13 cellular contexts compared by ENCODE assay signal in the genomic region with DNA sequence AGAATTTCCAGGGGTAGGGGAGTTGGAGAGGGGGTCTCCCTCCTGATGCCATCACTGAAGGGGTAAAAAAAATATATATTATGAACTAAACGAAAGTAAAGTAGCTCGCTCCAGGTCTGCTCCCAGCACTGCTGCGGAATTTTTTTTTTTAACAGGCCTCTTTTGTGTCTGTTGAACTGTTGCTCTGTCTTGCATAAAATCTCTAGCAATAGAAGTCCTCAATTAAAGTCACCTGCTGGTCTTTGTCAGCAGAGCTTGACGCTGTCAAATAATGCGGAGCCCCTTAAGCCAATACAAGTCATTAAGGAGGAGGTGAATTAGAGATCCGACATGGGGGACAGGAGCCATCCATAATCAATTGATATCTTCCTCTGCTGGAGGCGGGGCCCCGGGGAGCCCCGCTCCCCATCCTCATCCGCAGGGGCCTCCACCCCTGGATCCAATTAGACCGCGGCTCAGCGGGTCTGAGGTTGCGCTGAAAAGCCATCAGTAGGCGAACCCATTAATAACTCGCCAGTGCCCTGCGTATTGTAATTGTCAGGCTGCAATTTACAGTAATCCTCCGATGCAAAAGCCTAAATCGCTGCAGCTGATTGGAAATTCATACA.
"Had no signal": no experiment of that assay in that cellular context is flagged by ENCODE, and none has a peak within 500 bp of the region (broad histone marks: within the 10 kb centered on the region; RNA-seq: fewer than 3 reads in every experiment).

No MANE protein-coding gene starts in this region.

- H3K27ac ChIP-seq: cardiac muscle cell, pancreas had no signal

- H3K36me3 ChIP-seq: cardiac muscle cell, pancreas had no signal

- H3K9me3 Mint-ChIP-seq: stimulated activated memory B cell treated with anti-CD40 and anti-IgM and Interleukin-4, amounts not matched to agents 10 μg/mL and 1 μg/mL and 100 μg/mL, for 72 hours; T-helper 2 cell treated with Interferon-gamma antibody and Interleukin-4, amounts not matched to agents 5 μg/mL and 100 μg/mL, for 36 hours had no signal

- H3K27me3 ChIP-seq: pancreas had no signal

- H3K36me3 Mint-ChIP-seq: activated naive CD8-positive, alpha-beta T cell treated with anti-CD3 and anti-CD28 coated beads for 36 hours; naive B cell; stimulated activated memory B cell treated with anti-CD40 and anti-IgM and Interleukin-4, amounts not matched to agents 10 μg/mL and 1 μg/mL and 100 μg/mL, for 72 hours had no signal

- H3K27ac Mint-ChIP-seq: activated naive CD8-positive, alpha-beta T cell treated with anti-CD3 and anti-CD28 coated beads for 36 hours; naive B cell; stimulated activated memory B cell treated with anti-CD40 and anti-IgM and Interleukin-4, amounts not matched to agents 10 μg/mL and 1 μg/mL and 100 μg/mL, for 72 hours; T-helper 2 cell treated with Interferon-gamma antibody and Interleukin-4, amounts not matched to agents 5 μg/mL and 100 μg/mL, for 36 hours had no signal

- H3K4me2 ChIP-seq: smooth muscle cell had no signal

- H3K9me3 ChIP-seq: mucosa of descending colon, pancreas had no signal

- H3K4me1 ChIP-seq: pancreas had no signal

- H3K4me1 Mint-ChIP-seq: activated naive CD8-positive, alpha-beta T cell treated with anti-CD3 and anti-CD28 coated beads for 36 hours; naive B cell; stimulated activated memory B cell treated with anti-CD40 and anti-IgM and Interleukin-4, amounts not matched to agents 10 μg/mL and 1 μg/mL and 100 μg/mL, for 72 hours had no signal

- H3K4me3 ChIP-seq: cardiac muscle cell, mucosa of descending colon, pancreas, smooth muscle cell had no signal

- DNase-seq: activated CD4-positive, alpha-beta T cell treated with anti-CD3 and anti-CD28 coated beads, Interleukin-2, amount 50 U/mL, for 4 hours; activated naive CD8-positive, alpha-beta T cell treated with anti-CD3 and anti-CD28 coated beads for 36 hours; activated T-cell treated with anti-CD3 and anti-CD28 coated beads for 4 hours; amniotic stem cell; left ventricle myocardium superior; mucosa of descending colon; naive B cell; pancreas; stimulated activated CD4-positive, alpha-beta T cell treated with anti-CD3 and anti-CD28 coated beads, Interleukin-4, amount 100 ng/mL, for 4 hours had no signal

- H3K4me3 Mint-ChIP-seq: activated naive CD8-positive, alpha-beta T cell treated with anti-CD3 and anti-CD28 coated beads for 36 hours; stimulated activated memory B cell treated with anti-CD40 and anti-IgM and Interleukin-4, amounts not matched to agents 10 μg/mL and 1 μg/mL and 100 μg/mL, for 72 hours; T-helper 2 cell treated with Interferon-gamma antibody and Interleukin-4, amounts not matched to agents 5 μg/mL and 100 μg/mL, for 36 hours had no signal
